In the genomic region with DNA sequence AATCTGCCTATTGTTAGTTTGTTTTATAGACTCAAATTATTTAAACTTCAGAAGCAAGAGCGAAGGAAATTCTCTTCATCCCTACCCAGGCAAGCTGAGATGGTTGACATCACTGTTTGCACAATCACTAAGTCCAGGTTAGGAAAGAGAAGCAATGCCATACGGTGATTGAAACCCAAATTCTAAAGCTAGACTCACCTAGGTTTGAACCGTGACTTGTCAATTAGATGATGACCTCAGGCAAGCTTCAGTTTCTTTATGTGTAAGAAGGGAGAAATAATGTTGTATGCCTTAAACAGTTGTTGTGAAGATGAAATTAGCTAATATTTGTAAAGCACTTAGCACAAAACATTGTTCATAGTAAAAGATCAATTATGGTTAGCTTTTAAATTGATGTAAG, we compare ENCODE assay signal across 9 cellular contexts.
DNase-seq lines count a peak whose midpoint lies in the region; ATAC-seq, FAIRE-seq and TF ChIP-seq lines count a peak whose summit lies in the region.
"Had no signal": no experiment of that assay in that cellular context is flagged by ENCODE, and none has a peak within 500 bp of the region (broad histone marks: within the 10 kb centered on the region; RNA-seq: fewer than 3 reads in every experiment).

No MANE protein-coding gene starts in this region.

- H3K4me1 Mint-ChIP-seq in chondrocyte (ENCODE audit: low read depth): peaks cover 45% of the 10 kb centered on the region

- ATAC-seq in GM19452 (IDR thresholded peaks at IDR 0.05; ENCODE audit: unreplicated experiment) (peak; percentile 50), HG03196 (IDR thresholded peaks at IDR 0.05; ENCODE audit: unreplicated experiment) (peak; percentile 50)

- no peak for TF ChIP-seq POLR2A in GM12892 (IDR thresholded peaks at IDR 0.05; ENCODE audit: low read depth, low read length)

- DNase-seq in GM12892 (ENCODE audit: insufficient read length) (no peak), chondrocyte (ENCODE audit: low spot score) (no peak), NCI-H2107 treated with DMSO at 0.1 percent for 48 hours (lab: John Stamatoyannopoulos, UW; ENCODE audit: unreplicated experiment) (no peak), NCI-H526 (lab: John Stamatoyannopoulos, UW) (no peak), NCI-H1694 treated with DMSO at 0.1 percent for 48 hours (lab: John Stamatoyannopoulos, UW) (no peak), amygdala (lab: John Stamatoyannopoulos, UW) (no peak)

- FAIRE-seq in GM12892 (lab: Jason Lieb, UNC): peak; percentile 98

- peaks cover 6% of the 10 kb centered on the region for H3K9me3 Mint-ChIP-seq in chondrocyte (ENCODE audit: low read depth)
- H3K9me3 Mint-ChIP-seq: central memory CD8-positive, alpha-beta T cell had no signal

- H3K36me3 Mint-ChIP-seq in chondrocyte (ENCODE audit: low read depth): no peaks in the 10 kb centered on the region

- peak overlapping the region; percentile 90 for H3K27ac Mint-ChIP-seq in chondrocyte (ENCODE audit: unreplicated experiment)

- no peak overlapping the region for H3K4me3 Mint-ChIP-seq in chondrocyte (ENCODE audit: unreplicated experiment)
- H3K4me3 Mint-ChIP-seq: central memory CD8-positive, alpha-beta T cell had no signal

- no peaks in the 10 kb centered on the region for H3K27me3 Mint-ChIP-seq in chondrocyte (ENCODE audit: low read depth)

- no peak for TF ChIP-seq CTCF in chondrocyte (IDR thresholded peaks at IDR 0.05)
